ENCODE assay signal across 8 cellular contexts in genomic region chr9:137590123-137590468, GRCh38. TPM values are rescaled to one million over a fixed set of nuclear protein-coding genes. Genes with fewer than 3 reads are reported as not detected.
DNase-seq lines count a peak whose midpoint lies in the region; ATAC-seq and TF ChIP-seq lines count a peak whose summit lies in the region.

No MANE protein-coding gene starts in this region.

- intact Hi-C loops in sigmoid colon (cut with DNase I) = loop anchor here (1.0 kb wide), 1 partner anchor 15 kb away; the partner anchor contains the start of gene ARRDC1

- no peak overlapping the region for H3K27ac ChIP-seq in HUES64 (ENCODE audit: low read depth, low read length)
- peak overlapping the region in 3 of 4 donors; percentile 31 to 71 (median 66) for H3K27ac ChIP-seq in sigmoid colon

- WGBS in HUES64 = under 1% methylated on average over 61 of the region's 61 CpGs
- WGBS in sigmoid colon, 2 donors = 1% methylated on average over 61 of the region's 61 CpGs

- H3K9me3 ChIP-seq in HUES64 (ENCODE audit: insufficient read depth, low read depth, low read length) = no peaks in the 10 kb centered on the region
- H3K9me3 ChIP-seq in sigmoid colon = no peaks in the 10 kb centered on the region

- ATAC-seq in GM18861 (IDR thresholded peaks at IDR 0.05; ENCODE audit: unreplicated experiment) = peak; percentile 16
- no peak for ATAC-seq in GM21515 (IDR thresholded peaks at IDR 0.05; ENCODE audit: unreplicated experiment)

- no peak for TF ChIP-seq POLR2A in sigmoid colon (IDR thresholded peaks at IDR 0.05)

- H3K4me3 ChIP-seq in HUES64 (ENCODE audit: low read length) = peak overlapping the region; percentile 79
- H3K4me3 ChIP-seq in epithelial cell of esophagus (ENCODE audit: low read length) = peak overlapping the region; percentile 73
- H3K4me3 ChIP-seq in sigmoid colon = peak overlapping the region; percentile 45 to 84 (median 73)

- TF ChIP-seq CTCF in epithelial cell of esophagus (IDR thresholded peaks at IDR 0.05; ENCODE audit: insufficient read depth, low read depth, low read length, missing control alignments) = no peak
- TF ChIP-seq CTCF in sigmoid colon (IDR thresholded peaks at IDR 0.05) = no peak

- H3K27me3 ChIP-seq in HUES64 (ENCODE audit: insufficient read depth, low read length) = no peaks in the 10 kb centered on the region; the same call in 1 of the 2 replicates
- H3K27me3 ChIP-seq in sigmoid colon = no peaks in the 10 kb centered on the region

- peaks cover 37% of the 10 kb centered on the region for H3K36me3 ChIP-seq in HUES64 (ENCODE audit: insufficient read depth, low read length)
- H3K36me3 ChIP-seq in sigmoid colon = peaks cover 5 to 30% (median 23%) of the 10 kb centered on the region in 4 donors

- H3K4me1 ChIP-seq in HUES64 (ENCODE audit: insufficient read depth, low read length) (no peaks in the 10 kb centered on the region), sigmoid colon (peaks cover 0 to 27% (median 22%) of the 10 kb centered on the region in 4 donors)

- TF ChIP-seq EP300 in sigmoid colon (IDR thresholded peaks at IDR 0.05) = no peak

- DNase-seq in epithelial cell of esophagus (ENCODE audit: low read depth) (peak; percentile 17), sigmoid colon (no peak), 8988T (no peak), LoVo (ENCODE audit: low spot score) (no peak)
- DNase-seq in activated CD4-positive, alpha-beta T cell treated with anti-CD3 and anti-CD28 coated beads, Interleukin-2, amount 50 U/mL, for 4 hours = no peak

- H3K9ac ChIP-seq in HUES64 (ENCODE audit: low read depth, low read length) = peak overlapping the region; percentile 87

RNA-seq across cellular contexts. Expression of gene ZMYND19, which starts 0.2 kb away (rescaled TPM):
- 45.6 TPM for polyA plus RNA-seq in HUES64 (2013, experiment 1 of 2)
- polyA plus RNA-seq in HUES64 (2013, experiment 2 of 2) = 37.4 TPM
- 10 to 100 TPM in 2 of 4 donors, 1 to 10 TPM in 2; 7.2 to 13.0 (median 10.0) TPM for total RNA-seq in sigmoid colon
- polyA plus RNA-seq in sigmoid colon = 10 to 100 TPM in 1 of 3 donors, 1 to 10 TPM in 2; 5.4 to 17.8 (median 9.0) TPM

RNA-seq across cellular contexts. Expression of gene DPH7, which starts 11.4 kb away (rescaled TPM):
- polyA plus RNA-seq in HUES64 (2013, experiment 1 of 2) = 32.8 TPM
- 26.6 TPM for polyA plus RNA-seq in HUES64 (2013, experiment 2 of 2)
- total RNA-seq in sigmoid colon = 10 to 100 TPM; 28.5 to 43.6 (median 29.0) TPM
- 10 to 100 TPM in 2 of 3 donors, 1 to 10 TPM in 1; 6.5 to 29.0 (median 10.2) TPM for polyA plus RNA-seq in sigmoid colon

RNA-seq across cellular contexts. Expression of gene ARRDC1, which starts 15.4 kb away (rescaled TPM):
- 12.5 TPM for polyA plus RNA-seq in HUES64 (2013, experiment 1 of 2)
- polyA plus RNA-seq in HUES64 (2013, experiment 2 of 2) = 12.9 TPM
- 10 to 100 TPM; 12.5 to 26.3 (median 19.7) TPM for total RNA-seq in sigmoid colon
- 100 to 1,000 TPM in 1 of 3 donors, 10 to 100 TPM in 2; 51.7 to 131 (median 71.4) TPM for polyA plus RNA-seq in sigmoid colon

RNA-seq across cellular contexts. Expression of gene EHMT1, which starts 28.7 kb away (rescaled TPM):
- 68.1 TPM for polyA plus RNA-seq in HUES64 (2013, experiment 1 of 2)
- polyA plus RNA-seq in HUES64 (2013, experiment 2 of 2) = 69.5 TPM
- 10 to 100 TPM; 60.4 to 91.4 (median 70.7) TPM for total RNA-seq in sigmoid colon
- polyA plus RNA-seq in sigmoid colon = 10 to 100 TPM; 19.2 to 54.9 (median 28.2) TPM

RNA-seq across cellular contexts. Expression of gene MRPL41, which starts 38.4 kb away (rescaled TPM):
- 27.5 TPM for polyA plus RNA-seq in HUES64 (2013, experiment 1 of 2)
- 28.0 TPM for polyA plus RNA-seq in HUES64 (2013, experiment 2 of 2)
- 10 to 100 TPM; 38.5 to 73.1 (median 57.9) TPM for total RNA-seq in sigmoid colon
- polyA plus RNA-seq in sigmoid colon = 100 to 1,000 TPM in 2 of 3 donors, 10 to 100 TPM in 1; 95.2 to 162 (median 132) TPM
